8 cellular contexts compared by ENCODE assay signal in the genomic region with DNA sequence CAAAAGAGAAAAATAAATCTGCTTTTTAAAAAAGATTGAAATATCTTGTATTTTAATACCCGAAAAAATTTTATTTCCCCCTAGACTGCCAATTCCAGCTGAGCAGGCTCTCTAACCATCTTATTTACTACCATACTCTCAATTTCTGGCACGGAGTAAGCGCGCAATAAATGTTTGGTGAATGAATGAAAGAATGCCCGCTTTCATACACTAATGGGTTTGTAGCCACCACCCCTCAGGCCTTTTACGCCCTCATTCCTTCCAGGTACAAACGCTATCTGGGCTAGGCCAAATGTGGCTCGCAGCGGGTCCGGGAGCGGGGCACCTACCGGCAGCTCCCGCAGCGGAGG. TPM values are rescaled to one million over a fixed set of nuclear protein-coding genes. Genes with fewer than 3 reads are reported as not detected.
A peak's percentile ranks its signal among the peaks of the same experiment; 100 is the strongest.
DNase-seq lines count a peak whose midpoint lies in the region; ATAC-seq, FAIRE-seq and TF ChIP-seq lines count a peak whose summit lies in the region.

No MANE protein-coding gene starts in this region.

- no peaks in the 10 kb centered on the region for H3K79me2 ChIP-seq in GM12878 (ENCODE audit: control insufficient read depth, insufficient read depth, low read length)

- POLR2A ChIA-PET in HEK293 (lab: Yijun Ruan, JAX) (interaction anchor here (0.6 to 4.4 kb wide), 18 partner anchors 9 to 161 kb away, joined by 3 to 41 read pairs (median 3); a partner anchor contains a TSS), GM12878 (lab: Charles Lee) (interaction anchor here (1.0 to 1.8 kb wide), 4 partner anchors 9 to 29 kb away, joined by 3 to 14 read pairs (median 4); a partner anchor contains a TSS)

- H3K27me3 ChIP-seq in BE2C, result no peaks in the 10 kb centered on the region
- H3K27me3 ChIP-seq in GM12878 (replicated peaks in 1 of 2; ENCODE audit: control insufficient read depth in 2 of 2, insufficient read depth in 2 of 2, low read length in 1 of 2), result no peaks in the 10 kb centered on the region
- H3K27me3 ChIP-seq in mesenchymal stem cell (ENCODE audit: control insufficient read depth in 1 of 2, insufficient read depth in 1 of 2, low read length in 2 of 2), result no peaks in the 10 kb centered on the region

- peak overlapping the region; percentile 68; the same call in 1 of the 2 replicates for H2AFZ ChIP-seq in GM12878 (ENCODE audit: control insufficient read depth, low read depth, low read length)
- H2AFZ ChIP-seq in mesenchymal stem cell (ENCODE audit: low read depth, low read length), result peak overlapping the region; percentile 76

- no peaks in the 10 kb centered on the region for H4K20me1 ChIP-seq in GM12878 (ENCODE audit: control insufficient read depth, insufficient read depth)

- TF ChIP-seq EP300 in GM12878 (IDR thresholded peaks at IDR 0.05; ENCODE audit: borderline replicate concordance in 1 of 2, control insufficient read depth in 1 of 2, low read depth in 2 of 2, low read length in 2 of 2), result no peak

- H2BK5ac ChIP-seq in mesenchymal stem cell (ENCODE audit: low read depth, low read length, poor library complexity, severe bottlenecking), result no peak overlapping the region

- H3K9me3 ChIP-seq in BE2C (no peaks in the 10 kb centered on the region), HEK293 (ENCODE audit: control insufficient read depth, insufficient read depth, low read depth, low read length) (no peaks in the 10 kb centered on the region), GM12878 (replicated peaks; ENCODE audit: control insufficient read depth, insufficient read depth, low read length) (no peaks in the 10 kb centered on the region), mesenchymal stem cell (ENCODE audit: control insufficient read depth, low read length) (no peaks in the 10 kb centered on the region)

- H3K36me3 ChIP-seq in BE2C (no peaks in the 10 kb centered on the region), HEK293 (ENCODE audit: control insufficient read depth in 2 of 2, insufficient read depth in 1 of 2, low read length in 2 of 2) (peaks cover 0 to 23% of the 10 kb centered on the region in 2 experiments; a peak in 2 of 3 replicates), GM12878 (ENCODE audit: control insufficient read depth in 2 of 2, insufficient read depth in 2 of 2, low read length in 1 of 2) (no peaks in the 10 kb centered on the region), mesenchymal stem cell (ENCODE audit: control insufficient read depth in 1 of 2, insufficient read depth in 2 of 2, low read depth in 1 of 2, low read length in 2 of 2) (peaks cover 22% of the 10 kb centered on the region in 2 experiments)

- no peak overlapping the region for H2BK15ac ChIP-seq in mesenchymal stem cell (ENCODE audit: low read depth, poor library complexity, severe bottlenecking)

- under 1% methylated on average over 14 of the region's 14 CpGs for WGBS in GM12878 (ENCODE audit: insufficient coverage, insufficient replicate concordance, low lambda C conversion rate, missing lambda C conversion rate)
- WGBS in mesenchymal stem cell, result 0% methylated on average over 8 of the region's 14 CpGs

- no peak overlapping the region for H4K91ac ChIP-seq in mesenchymal stem cell (ENCODE audit: low read length)

- CTCF ChIA-PET in HEK293 (lab: Yijun Ruan, JAX) (interaction anchor here (0.6 to 1.4 kb wide), 6 partner anchors 9 to 240 kb away, joined by 3 to 5 read pairs (median 3); no protein-coding TSS in a partner anchor), GM12878 (lab: Yijun Ruan, JAX) (interaction anchor here (1.2 to 1.7 kb wide), 3 partner anchors 10 to 75 kb away, joined by 5 to 7 read pairs (median 5); a partner anchor contains a TSS)

- no peak for TF ChIP-seq CTCF in BE2C (IDR thresholded peaks at IDR 0.05; ENCODE audit: low read depth, low read length)
- TF ChIP-seq CTCF in HEK293 (tag by site-specific recombination; IDR thresholded peaks at IDR 0.05), result no peak
- no peak for TF ChIP-seq CTCF in GM12878 (IDR thresholded peaks at IDR 0.05 in 2 of 3, conservative IDR thresholded peaks at IDR 0.05 in 1 of 3; ENCODE audit: control insufficient read depth in 2 of 3, extremely low read depth in 1 of 3, insufficient read depth in 1 of 3, low read depth in 3 of 3, low read length in 3 of 3)

- H2AK5ac ChIP-seq in mesenchymal stem cell (ENCODE audit: low read length, severe bottlenecking), result no peak overlapping the region

- H3K79me1 ChIP-seq in mesenchymal stem cell (replicated peaks; ENCODE audit: low read length, poor library complexity, severe bottlenecking), result peaks cover 29% of the 10 kb centered on the region

- no peaks in the 10 kb centered on the region for H3K4me1 ChIP-seq in BE2C
- H3K4me1 ChIP-seq in HEK293 (ENCODE audit: control insufficient read depth, insufficient read depth, low read length), result no peaks in the 10 kb centered on the region
- peaks cover 4% of the 10 kb centered on the region for H3K4me1 ChIP-seq in GM12878 (ENCODE audit: control insufficient read depth, insufficient read depth, low read length)
- H3K4me1 ChIP-seq in mesenchymal stem cell (ENCODE audit: control insufficient read depth, insufficient read depth, low read depth, low read length), result peaks cover 8% of the 10 kb centered on the region

- H4K8ac ChIP-seq in mesenchymal stem cell (ENCODE audit: low read length), result peak overlapping the region; percentile 37

- ATAC-seq in GM12878 (no peak), HG02885 (IDR thresholded peaks at IDR 0.05; ENCODE audit: poor library complexity, unreplicated experiment) (no peak)

- H3K4ac ChIP-seq in mesenchymal stem cell (ENCODE audit: low read depth in 1 of 2, low read length in 2 of 2), result no peak overlapping the region

- SMC1A ChIA-PET in GM12878 (lab: Charles Lee; ENCODE audit: uncharacterized antibody, unreplicated experiment), result interaction anchor here (0.7 kb wide), 1 partner anchor 10 kb away, joined by 3 read pairs; a partner anchor contains a TSS

- H3K4me3 ChIP-seq in BE2C (ENCODE audit: low read depth, low read length) (peak overlapping the region; percentile 55), HEK293 (ENCODE audit: low read depth, low read length) (peak overlapping the region; percentile 69), GM12878 (peak overlapping the region; percentile 76), mesenchymal stem cell (ENCODE audit: insufficient read depth in 1 of 2, low read depth in 1 of 2, low read length in 2 of 2) (peak overlapping the region; percentile 83 to 86)

- no peak for TF ChIP-seq RAD21 in GM12878 (IDR thresholded peaks at IDR 0.05; ENCODE audit: insufficient read depth, low read depth, low read length)

- peak overlapping the region; percentile 37 for H3K18ac ChIP-seq in mesenchymal stem cell (ENCODE audit: low read depth in 1 of 2, low read length in 2 of 2)

- H2BK12ac ChIP-seq in mesenchymal stem cell (ENCODE audit: low read length in 2 of 2), result no peak overlapping the region

- H3K4me2 ChIP-seq in GM12878 (ENCODE audit: control insufficient read depth, insufficient read depth), result peak overlapping the region; percentile 32
- peak overlapping the region; percentile 74 for H3K4me2 ChIP-seq in mesenchymal stem cell (ENCODE audit: low read length, poor library complexity, severe bottlenecking)

- H3K27ac ChIP-seq in HEK293 (ENCODE audit: extremely low read depth, low read depth, low read length), result peak overlapping the region; percentile 64; the same call in 1 of the 2 replicates
- H3K27ac ChIP-seq in GM12878 (ENCODE audit: control insufficient read depth, insufficient read depth), result no peak overlapping the region
- no peak overlapping the region for H3K27ac ChIP-seq in mesenchymal stem cell (ENCODE audit: low read length, poor library complexity, severe bottlenecking)

- H3K9ac ChIP-seq in GM12878 (ENCODE audit: control insufficient read depth, insufficient read depth, low read length) (peak overlapping the region; percentile 73; the same call in 1 of the 2 replicates), mesenchymal stem cell (ENCODE audit: low read length) (peak overlapping the region; percentile 86)

- peak; percentile 31 for FAIRE-seq in GM12878 (lab: Jason Lieb, UNC)

- intact Hi-C loops in GM12878 (cut with micrococcal nuclease; ENCODE audit: unreplicated experiment), result no loop called here

- TF ChIP-seq POLR2A in GM12878 (IDR thresholded peaks at IDR 0.05; ENCODE audit: low read depth, low read length), result no peak

- H2BK120ac ChIP-seq in mesenchymal stem cell (ENCODE audit: low read depth, low read length), result no peak overlapping the region

- RAD21 ChIA-PET in GM12878 (lab: Charles Lee; ENCODE audit: unreplicated experiment), result interaction anchor here (1.4 to 1.6 kb wide), 2 partner anchors 9 to 16 kb away, joined by 3 to 5 read pairs; no protein-coding TSS in a partner anchor

- H3K23ac ChIP-seq in mesenchymal stem cell (ENCODE audit: low read length in 2 of 2), result no peak overlapping the region

- no peak for DNase-seq in BE2C
- no peak for DNase-seq in GM12878 (ENCODE audit: low read depth, low spot score)
- DNase-seq in mesenchymal stem cell, result peak; percentile 9
- no peak for DNase-seq in NCI-H128 (lab: John Stamatoyannopoulos, UW; ENCODE audit: unreplicated experiment)
- DNase-seq in ecto neural progenitor cell (ENCODE audit: low spot score), result no peak
- no peak for DNase-seq in COLO668 (lab: John Stamatoyannopoulos, UW; ENCODE audit: unreplicated experiment)

- BruUV-seq in GM12878 (replicated peaks; lab: Mats Ljungman, UMichigan), result no TSS peak

- peak overlapping the region in 1 of 2 experiments; percentile 2 for H3K14ac ChIP-seq in mesenchymal stem cell (ENCODE audit: low read length in 2 of 2)

- in situ Hi-C loops in GM12878 (cut with MboI), result no loop called here

RNA-seq across cellular contexts. Expression of a gene that starts 0.6 kb away (rescaled TPM):
- polyA plus RNA-seq in BE2C (2012; ENCODE audit: insufficient read depth, insufficient read length, low read depth), result 4.6 TPM
- total RNA-seq in GM12878 (2013; cell fraction: nucleolus; rRNA removed), result 15.7 and 17.6 TPM in 2 replicates
- 9.4 and 12.2 TPM in 2 replicates for total RNA-seq in GM12878 (2014; rRNA removed)
- 7.3 and 8.1 TPM in 2 replicates for total RNA-seq in GM12878 (2014; rRNA removed; fragmentation: Illumina TruSeq; extraction: Trizol)
- 12.9 and 15.2 TPM in 2 replicates for total RNA-seq in GM12878 (2021)
- 3.8 TPM for polyA plus RNA-seq in GM12878 (2011; ENCODE audit: low read depth)
- 4.4 and 7.7 TPM in 2 replicates for polyA plus RNA-seq in GM12878 (2011; rRNA removed)
- 7.0 and 8.7 TPM in 2 replicates for polyA plus RNA-seq in GM12878 (2011; cell fraction: cytosol; rRNA removed)
- polyA plus RNA-seq in GM12878 (2011; cell fraction: nucleus; rRNA removed), result 37.9 and 42.8 TPM in 2 replicates
- 11.6 TPM in 2 replicates for polyA plus RNA-seq in GM12878 (2012)
- polyA plus RNA-seq in GM12878 (2014; fragmentation: Illumina TruSeq; extraction: Trizol), result 5.1 and 6.8 TPM in 2 replicates
- under 1 TPM; 0.71 to 0.73 TPM for polyA plus RNA-seq in GM12878 (2014; fragmentation: Nextera tagmentation; extraction: Ambion mirVana)
- polyA plus RNA-seq in GM12878 (2014; rRNA removed), result 13.9 and 16.5 TPM in 2 replicates
- polyA plus RNA-seq in GM12878 (2016; fragmentation: Nextera tagmentation; extraction: Ambion mirVana), result 1 to 10 TPM; 4.8 to 5.3 TPM
- polyA minus RNA-seq in GM12878 (2011; rRNA and poly(A)+ RNA removed), result 6.2 and 11.5 TPM in 2 replicates
- polyA minus RNA-seq in GM12878 (2011; cell fraction: cytosol; rRNA and poly(A)+ RNA removed), result 1.6 and 2.8 TPM in 2 replicates
- polyA minus RNA-seq in GM12878 (2011; cell fraction: nucleus; rRNA and poly(A)+ RNA removed), result 8.7 and 10.6 TPM in 2 replicates
- polyA plus RNA-seq in mesenchymal stem cell (2013, experiment 1 of 2), result 12.3 TPM
- 12.6 TPM for polyA plus RNA-seq in mesenchymal stem cell (2013, experiment 2 of 2)

RNA-seq across cellular contexts. Expression of a gene that starts 10.4 kb away (rescaled TPM):
- 203 TPM for polyA plus RNA-seq in BE2C (2012; ENCODE audit: insufficient read depth, insufficient read length, low read depth)
- total RNA-seq in GM12878 (2013; cell fraction: nucleolus; rRNA removed), result 7.4 and 9.6 TPM in 2 replicates
- total RNA-seq in GM12878 (2014; rRNA removed) (239 and 246 TPM in 2 replicates), GM12878 (2014; rRNA removed; fragmentation: Illumina TruSeq; extraction: Trizol) (171 and 182 TPM in 2 replicates), GM12878 (2021) (144 and 150 TPM in 2 replicates)
- polyA plus RNA-seq in GM12878 (2011; ENCODE audit: low read depth), result 79.6 TPM
- polyA plus RNA-seq in GM12878 (2011; rRNA removed) (115 and 191 TPM in 2 replicates), GM12878 (2014; fragmentation: Illumina TruSeq; extraction: Trizol) (143 and 207 TPM in 2 replicates), GM12878 (2014; fragmentation: Nextera tagmentation; extraction: Ambion mirVana) (100 to 1,000 TPM; 357 to 546 TPM), GM12878 (2014; rRNA removed) (225 and 288 TPM in 2 replicates), GM12878 (2016; fragmentation: Nextera tagmentation; extraction: Ambion mirVana) (100 to 1,000 TPM; 361 to 392 TPM)
- 295 and 318 TPM in 2 replicates for polyA plus RNA-seq in GM12878 (2011; cell fraction: cytosol; rRNA removed)
- 101 and 102 TPM in 2 replicates for polyA plus RNA-seq in GM12878 (2011; cell fraction: nucleus; rRNA removed)
- polyA plus RNA-seq in GM12878 (2012), result 89.7 and 95.4 TPM in 2 replicates
- polyA minus RNA-seq in GM12878 (2011; rRNA and poly(A)+ RNA removed), result 155 and 221 TPM in 2 replicates
- polyA minus RNA-seq in GM12878 (2011; cell fraction: cytosol; rRNA and poly(A)+ RNA removed), result 36.2 and 44.2 TPM in 2 replicates
- 21.2 and 34.3 TPM in 2 replicates for polyA minus RNA-seq in GM12878 (2011; cell fraction: nucleus; rRNA and poly(A)+ RNA removed)
- 216 TPM for polyA plus RNA-seq in mesenchymal stem cell (2013, experiment 1 of 2)
- 223 TPM for polyA plus RNA-seq in mesenchymal stem cell (2013, experiment 2 of 2)

RNA-seq across cellular contexts. Expression of a gene that starts 17.6 kb away (rescaled TPM):
- polyA plus RNA-seq in BE2C (2012; ENCODE audit: insufficient read depth, insufficient read length, low read depth), result 0.99 TPM
- total RNA-seq in GM12878 (2013; cell fraction: nucleolus; rRNA removed), result not detected in 2 replicates
- total RNA-seq in GM12878 (2014; rRNA removed) (0.34 TPM in 1 of 2 replicates, not detected in the other), GM12878 (2014; rRNA removed; fragmentation: Illumina TruSeq; extraction: Trizol) (not detected in 2 replicates), GM12878 (2021) (not detected in 2 replicates)
- polyA plus RNA-seq in GM12878 (2011; ENCODE audit: low read depth), result not detected
- polyA plus RNA-seq in GM12878 (2011; rRNA removed) (not detected in 2 replicates), GM12878 (2014; fragmentation: Illumina TruSeq; extraction: Trizol) (not detected in 2 replicates), GM12878 (2014; fragmentation: Nextera tagmentation; extraction: Ambion mirVana) (not detected), GM12878 (2014; rRNA removed) (not detected in 2 replicates), GM12878 (2016; fragmentation: Nextera tagmentation; extraction: Ambion mirVana) (under 1 TPM in 1 of 2 experiments, not detected in 1; 0.16 TPM)
- polyA plus RNA-seq in GM12878 (2011; cell fraction: cytosol; rRNA removed), result not detected in 2 replicates
- polyA plus RNA-seq in GM12878 (2011; cell fraction: nucleus; rRNA removed), result not detected in 2 replicates
- polyA plus RNA-seq in GM12878 (2012), result not detected in 2 replicates
- polyA minus RNA-seq in GM12878 (2011; rRNA and poly(A)+ RNA removed), result not detected in 2 replicates
- polyA minus RNA-seq in GM12878 (2011; cell fraction: cytosol; rRNA and poly(A)+ RNA removed), result not detected in 2 replicates
- 0.86 TPM in 1 of 2 replicates, not detected in the other for polyA minus RNA-seq in GM12878 (2011; cell fraction: nucleus; rRNA and poly(A)+ RNA removed)
- polyA plus RNA-seq in mesenchymal stem cell (2013, experiment 1 of 2), result not detected
- polyA plus RNA-seq in mesenchymal stem cell (2013, experiment 2 of 2), result not detected

RNA-seq across cellular contexts. Expression of a gene that starts 20.2 kb away (rescaled TPM):
- not detected for polyA plus RNA-seq in BE2C (2012; ENCODE audit: insufficient read depth, insufficient read length, low read depth)
- not detected in 2 replicates for total RNA-seq in GM12878 (2013; cell fraction: nucleolus; rRNA removed)
- total RNA-seq in GM12878 (2014; rRNA removed), result 0.76 TPM in 1 of 2 replicates, not detected in the other
- 0.23 and 0.31 TPM in 2 replicates for total RNA-seq in GM12878 (2014; rRNA removed; fragmentation: Illumina TruSeq; extraction: Trizol)
- total RNA-seq in GM12878 (2021), result 0.93 TPM in 1 of 2 replicates, not detected in the other
- polyA plus RNA-seq in GM12878 (2011; ENCODE audit: low read depth), result not detected
- not detected in 2 replicates for polyA plus RNA-seq in GM12878 (2011; rRNA removed)
- polyA plus RNA-seq in GM12878 (2011; cell fraction: cytosol; rRNA removed), result not detected in 2 replicates
- polyA plus RNA-seq in GM12878 (2011; cell fraction: nucleus; rRNA removed), result not detected in 2 replicates
- not detected in 2 replicates for polyA plus RNA-seq in GM12878 (2012)
- polyA plus RNA-seq in GM12878 (2014; fragmentation: Illumina TruSeq; extraction: Trizol), result not detected in 2 replicates
- under 1 TPM in 1 of 2 experiments, not detected in 1; 0.27 TPM for polyA plus RNA-seq in GM12878 (2014; fragmentation: Nextera tagmentation; extraction: Ambion mirVana)
- polyA plus RNA-seq in GM12878 (2014; rRNA removed), result 0.54 and 0.74 TPM in 2 replicates
- polyA plus RNA-seq in GM12878 (2016; fragmentation: Nextera tagmentation; extraction: Ambion mirVana), result not detected
- not detected in 2 replicates for polyA minus RNA-seq in GM12878 (2011; rRNA and poly(A)+ RNA removed)
- not detected in 2 replicates for polyA minus RNA-seq in GM12878 (2011; cell fraction: cytosol; rRNA and poly(A)+ RNA removed)
- not detected in 2 replicates for polyA minus RNA-seq in GM12878 (2011; cell fraction: nucleus; rRNA and poly(A)+ RNA removed)
- 0.23 TPM for polyA plus RNA-seq in mesenchymal stem cell (2013, experiment 1 of 2)
- polyA plus RNA-seq in mesenchymal stem cell (2013, experiment 2 of 2), result 0.16 TPM
